ENCODE assay signal across 1 cellular context in genomic region chr11:14974021-14974698, GRCh38.
TF ChIP-seq lines count a peak whose summit lies in the region.

No MANE protein-coding gene starts in this region.

TF ChIP-seq in SK-N-SH, 30 proteins besides CTCF, POLR2A, EP300 and RAD21:
- TF ChIP-seq, protein P1, sequence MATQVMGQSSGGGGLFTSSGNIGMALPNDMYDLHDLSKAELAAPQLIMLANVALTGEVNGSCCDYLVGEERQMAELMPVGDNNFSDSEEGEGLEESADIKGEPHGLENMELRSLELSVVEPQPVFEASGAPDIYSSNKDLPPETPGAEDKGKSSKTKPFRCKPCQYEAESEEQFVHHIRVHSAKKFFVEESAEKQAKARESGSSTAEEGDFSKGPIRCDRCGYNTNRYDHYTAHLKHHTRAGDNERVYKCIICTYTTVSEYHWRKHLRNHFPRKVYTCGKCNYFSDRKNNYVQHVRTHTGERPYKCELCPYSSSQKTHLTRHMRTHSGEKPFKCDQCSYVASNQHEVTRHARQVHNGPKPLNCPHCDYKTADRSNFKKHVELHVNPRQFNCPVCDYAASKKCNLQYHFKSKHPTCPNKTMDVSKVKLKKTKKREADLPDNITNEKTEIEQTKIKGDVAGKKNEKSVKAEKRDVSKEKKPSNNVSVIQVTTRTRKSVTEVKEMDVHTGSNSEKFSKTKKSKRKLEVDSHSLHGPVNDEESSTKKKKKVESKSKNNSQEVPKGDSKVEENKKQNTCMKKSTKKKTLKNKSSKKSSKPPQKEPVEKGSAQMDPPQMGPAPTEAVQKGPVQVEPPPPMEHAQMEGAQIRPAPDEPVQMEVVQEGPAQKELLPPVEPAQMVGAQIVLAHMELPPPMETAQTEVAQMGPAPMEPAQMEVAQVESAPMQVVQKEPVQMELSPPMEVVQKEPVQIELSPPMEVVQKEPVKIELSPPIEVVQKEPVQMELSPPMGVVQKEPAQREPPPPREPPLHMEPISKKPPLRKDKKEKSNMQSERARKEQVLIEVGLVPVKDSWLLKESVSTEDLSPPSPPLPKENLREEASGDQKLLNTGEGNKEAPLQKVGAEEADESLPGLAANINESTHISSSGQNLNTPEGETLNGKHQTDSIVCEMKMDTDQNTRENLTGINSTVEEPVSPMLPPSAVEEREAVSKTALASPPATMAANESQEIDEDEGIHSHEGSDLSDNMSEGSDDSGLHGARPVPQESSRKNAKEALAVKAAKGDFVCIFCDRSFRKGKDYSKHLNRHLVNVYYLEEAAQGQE (IDR thresholded peaks at IDR 0.05; ENCODE audit: low read depth, low read length) = no peak
- TF ChIP-seq TCF12 (IDR thresholded peaks at IDR 0.05) (no peak), FOXJ3 (CRISPR knock-in tag; IDR thresholded peaks at IDR 0.05) (no peak), JUND (IDR thresholded peaks at IDR 0.05) (no peak), YY1 (IDR thresholded peaks at IDR 0.05; ENCODE audit: low read depth) (no peak), NFIC (IDR thresholded peaks at IDR 0.05; ENCODE audit: borderline replicate concordance) (no peak), FOSL2 (IDR thresholded peaks at IDR 0.05; ENCODE audit: borderline replicate concordance, low read depth) (no peak), ZBTB33 (IDR thresholded peaks at IDR 0.05; ENCODE audit: borderline replicate concordance, low read depth) (no peak), MXI1 (IDR thresholded peaks at IDR 0.05; ENCODE audit: low read depth, low read length) (no peak), RXRA (IDR thresholded peaks at IDR 0.05; ENCODE audit: borderline replicate concordance, low read depth) (no peak), SMC3 (IDR thresholded peaks at IDR 0.05; ENCODE audit: low read depth, low read length) (no peak), RCOR1 (IDR thresholded peaks at IDR 0.05; ENCODE audit: low read length) (no peak)
- TF ChIP-seq, protein P2, sequence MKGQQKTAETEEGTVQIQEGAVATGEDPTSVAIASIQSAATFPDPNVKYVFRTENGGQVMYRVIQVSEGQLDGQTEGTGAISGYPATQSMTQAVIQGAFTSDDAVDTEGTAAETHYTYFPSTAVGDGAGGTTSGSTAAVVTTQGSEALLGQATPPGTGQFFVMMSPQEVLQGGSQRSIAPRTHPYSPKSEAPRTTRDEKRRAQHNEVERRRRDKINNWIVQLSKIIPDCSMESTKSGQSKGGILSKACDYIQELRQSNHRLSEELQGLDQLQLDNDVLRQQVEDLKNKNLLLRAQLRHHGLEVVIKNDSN (IDR thresholded peaks at IDR 0.05; ENCODE audit: borderline replicate concordance, low read depth) = no peak
- TF ChIP-seq, protein P3, sequence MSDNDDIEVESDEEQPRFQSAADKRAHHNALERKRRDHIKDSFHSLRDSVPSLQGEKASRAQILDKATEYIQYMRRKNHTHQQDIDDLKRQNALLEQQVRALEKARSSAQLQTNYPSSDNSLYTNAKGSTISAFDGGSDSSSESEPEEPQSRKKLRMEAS (IDR thresholded peaks at IDR 0.05; ENCODE audit: low read depth) = no peak
TF ChIP-seq in SK-N-SH: peak in this region for 0.
